8 cellular contexts compared by ENCODE assay signal in genomic region chr2:96174251-96175144, GRCh38. TPM values are rescaled to one million over a fixed set of nuclear protein-coding genes. Genes with fewer than 3 reads are reported as not detected.
DNase-seq lines count a peak whose midpoint lies in the region; ATAC-seq and TF ChIP-seq lines count a peak whose summit lies in the region.

No MANE protein-coding gene starts in this region.

- H3K4me3 ChIP-seq in CD8-positive, alpha-beta memory T cell (ENCODE audit: low read length): no peak overlapping the region
- no peak overlapping the region for H3K4me3 ChIP-seq in Jurkat, Clone E6-1 (ENCODE audit: low read length)
- H3K4me3 ChIP-seq in Panc1 (ENCODE audit: low read depth in 2 of 2, low read length in 2 of 2) (no peak overlapping the region), neural cell (ENCODE audit: low read length) (no peak overlapping the region)

- no peaks in the 10 kb centered on the region for H4K20me1 ChIP-seq in neural cell (ENCODE audit: insufficient read depth)

- no peak overlapping the region for H3K9ac ChIP-seq in neural cell (ENCODE audit: low read length)

- peak; percentile 73 to 88 (median 75) for DNase-seq in CD8-positive, alpha-beta memory T cell
- peak; percentile 66 for DNase-seq in Jurkat, Clone E6-1 (ENCODE audit: low read depth, low spot score)
- DNase-seq in Panc1 (ENCODE audit: low read depth, low spot score) (peak; percentile 45), fibroblast of gingiva (ENCODE audit: low read depth) (peak; percentile 27)
- peak; percentile 86 for DNase-seq in activated T-cell treated with anti-CD3 and anti-CD28 coated beads, Interleukin-2, amount 50 U/mL, for 4 hours

- peaks cover 0 to 1% of the 10 kb centered on the region in 2 donors for H3K27me3 Mint-ChIP-seq in CD8-positive, alpha-beta memory T cell
- peaks cover 1% of the 10 kb centered on the region for H3K27me3 Mint-ChIP-seq in activated T-cell treated with anti-CD3 and anti-CD28 coated beads, Interleukin-2, amount 50 U/mL, for 4 hours (ENCODE audit: low read depth)
- H3K27me3 Mint-ChIP-seq in stimulated activated naive CD8-positive, alpha-beta T cell treated with anti-CD3 and anti-CD28 coated beads, Interleukin-15, Interleukin-2, amounts not matched to agents 100 ng/mL and 50 ng/mL, for 24 hours: no peaks in the 10 kb centered on the region

- peak; percentile 85 for TF ChIP-seq RAD21 in neural cell (conservative IDR thresholded peaks at IDR 0.05)

- peak; percentile 76 for ATAC-seq in GM19467 (IDR thresholded peaks at IDR 0.05; ENCODE audit: unreplicated experiment)
- peak; percentile 95 for ATAC-seq in Panc1
- peak; percentile 96 to 98 for ATAC-seq in activated T-cell treated with anti-CD3 and anti-CD28 coated beads, Interleukin-2, amount 50 U/mL, for 4 hours

- peaks cover 6 to 14% (median 7%) of the 10 kb centered on the region in 3 donors for H3K4me1 Mint-ChIP-seq in CD8-positive, alpha-beta memory T cell
- H3K4me1 Mint-ChIP-seq in activated T-cell treated with anti-CD3 and anti-CD28 coated beads, Interleukin-2, amount 50 U/mL, for 4 hours (ENCODE audit: low read depth): peaks cover 14% of the 10 kb centered on the region
- H3K4me1 Mint-ChIP-seq in stimulated activated naive CD8-positive, alpha-beta T cell treated with anti-CD3 and anti-CD28 coated beads, Interleukin-15, Interleukin-2, amounts not matched to agents 100 ng/mL and 50 ng/mL, for 24 hours (ENCODE audit: low read depth): peaks cover 27% of the 10 kb centered on the region

- POLR2A ChIA-PET in CD8-positive, alpha-beta memory T cell (lab: Charles Lee): interaction anchor here (0.6 to 2.4 kb wide), 8 partner anchors 21 to 182 kb away, joined by 3 to 37 read pairs (median 5); partner anchors contain the start of genes ADRA2B and ASTL
- POLR2A ChIA-PET in Panc1 (lab: Charles Lee): interaction anchor here (0.6 kb wide), 1 partner anchor 115 kb away, joined by 3 read pairs; no protein-coding TSS in a partner anchor

- H3F3A ChIP-seq in neural cell (ENCODE audit: insufficient read depth, low read length, poor library complexity, severe bottlenecking): no peaks in the 10 kb centered on the region

- BruUV-seq in Panc1 (replicated peaks; lab: Mats Ljungman, UMichigan): no TSS peak

- H3K27me3 ChIP-seq in CD8-positive, alpha-beta memory T cell (ENCODE audit: insufficient read depth, low read length, poor library complexity, severe bottlenecking): no peaks in the 10 kb centered on the region
- H3K27me3 ChIP-seq in Panc1 (ENCODE audit: control insufficient read depth, insufficient read depth, low read length) (no peaks in the 10 kb centered on the region), neural cell (ENCODE audit: insufficient read depth, low read depth, low read length) (no peaks in the 10 kb centered on the region)

- in situ Hi-C loops in Panc1 (cut with HindIII; ENCODE audit: low pct_unique_long_range_greater_than_20kb, low sequenced_read_pairs): loop anchor here (25.0 kb wide), 1 partner anchor 88 kb away; the partner anchor contains the start of genes CIAO1 and TMEM127

- no peak overlapping the region for H3K4me2 ChIP-seq in neural cell (ENCODE audit: low read length)

- TF ChIP-seq CTCF in Panc1 (IDR thresholded peaks at IDR 0.05) (peak; percentile 96), neural cell (IDR thresholded peaks at IDR 0.05; ENCODE audit: poor library complexity, severe bottlenecking) (peak; percentile 85)

- peak overlapping the region in 1 of 7 donors; percentile 22 for H3K4me3 Mint-ChIP-seq in CD8-positive, alpha-beta memory T cell
- peak overlapping the region; percentile 67 for H3K4me3 Mint-ChIP-seq in activated T-cell treated with anti-CD3 and anti-CD28 coated beads, Interleukin-2, amount 50 U/mL, for 4 hours
- H3K4me3 Mint-ChIP-seq in stimulated activated naive CD8-positive, alpha-beta T cell treated with anti-CD3 and anti-CD28 coated beads, Interleukin-15, Interleukin-2, amounts not matched to agents 100 ng/mL and 50 ng/mL, for 24 hours: peak overlapping the region; percentile 50

- H3K9me2 ChIP-seq in neural cell (ENCODE audit: insufficient read depth, low read length): no peaks in the 10 kb centered on the region

- no peak overlapping the region for H3K27ac ChIP-seq in CD8-positive, alpha-beta memory T cell (ENCODE audit: low read depth, low read length)
- H3K27ac ChIP-seq in Panc1 (ENCODE audit: low read length) (no peak overlapping the region), neural cell (ENCODE audit: low read length) (no peak overlapping the region)

- no peak overlapping the region for H2AFZ ChIP-seq in neural cell (ENCODE audit: low read depth, low read length)

- H3K9me3 ChIP-seq in CD8-positive, alpha-beta memory T cell (ENCODE audit: low read length): no peaks in the 10 kb centered on the region
- H3K9me3 ChIP-seq in Panc1 (ENCODE audit: control insufficient read depth, insufficient read depth, low read depth, low read length): 0 out of 2 replicates have a peak, but pooled peaks cover 4% of the 10 kb centered on the region
- no peaks in the 10 kb centered on the region for H3K9me3 ChIP-seq in neural cell (ENCODE audit: low read length)

- CTCF ChIA-PET in CD8-positive, alpha-beta memory T cell (lab: Charles Lee): interaction anchor here (0.6 to 8.4 kb wide), 33 partner anchors 8 to 185 kb away, joined by 3 to 385 read pairs (median 5); partner anchors contain the start of genes ADRA2B, ASTL, DUSP2 and STARD7
- CTCF ChIA-PET in Panc1 (lab: Charles Lee): interaction anchor here (0.6 to 2.3 kb wide), 13 partner anchors 12 to 182 kb away, joined by 3 to 55 read pairs (median 5); partner anchors contain the start of genes ADRA2B and ASTL

- peak overlapping the region in 7 of 8 donors; percentile 0 to 96 (median 83) for H3K27ac Mint-ChIP-seq in CD8-positive, alpha-beta memory T cell
- peak overlapping the region; percentile 67 for H3K27ac Mint-ChIP-seq in stimulated activated naive CD8-positive, alpha-beta T cell treated with anti-CD3 and anti-CD28 coated beads, Interleukin-15, Interleukin-2, amounts not matched to agents 100 ng/mL and 50 ng/mL, for 24 hours

- no peak for TF ChIP-seq EP300 in neural cell (conservative IDR thresholded peaks at IDR 0.05; ENCODE audit: poor library complexity, severe bottlenecking)

- no peaks in the 10 kb centered on the region for H3K36me3 Mint-ChIP-seq in CD8-positive, alpha-beta memory T cell
- no peaks in the 10 kb centered on the region for H3K36me3 Mint-ChIP-seq in activated T-cell treated with anti-CD3 and anti-CD28 coated beads, Interleukin-2, amount 50 U/mL, for 4 hours (ENCODE audit: insufficient read depth)
- no peaks in the 10 kb centered on the region for H3K36me3 Mint-ChIP-seq in stimulated activated naive CD8-positive, alpha-beta T cell treated with anti-CD3 and anti-CD28 coated beads, Interleukin-15, Interleukin-2, amounts not matched to agents 100 ng/mL and 50 ng/mL, for 24 hours (ENCODE audit: low read depth)

- intact Hi-C loops in Panc1 (cut with micrococcal nuclease; ENCODE audit: unreplicated experiment): loop anchor here (1.0 kb wide), 1 partner anchor 36 kb away; the partner anchor contains the start of gene ASTL

- no peaks in the 10 kb centered on the region for H3K9me3 Mint-ChIP-seq in CD8-positive, alpha-beta memory T cell
- no peaks in the 10 kb centered on the region for H3K9me3 Mint-ChIP-seq in activated T-cell treated with anti-CD3 and anti-CD28 coated beads, Interleukin-2, amount 50 U/mL, for 4 hours
- no peaks in the 10 kb centered on the region for H3K9me3 Mint-ChIP-seq in stimulated activated naive CD8-positive, alpha-beta T cell treated with anti-CD3 and anti-CD28 coated beads, Interleukin-15, Interleukin-2, amounts not matched to agents 100 ng/mL and 50 ng/mL, for 24 hours

- peaks cover 7% of the 10 kb centered on the region for H3K4me1 ChIP-seq in CD8-positive, alpha-beta memory T cell (ENCODE audit: insufficient read depth, low read length)
- H3K4me1 ChIP-seq in Panc1 (ENCODE audit: control insufficient read depth, insufficient read depth, low read length): no peaks in the 10 kb centered on the region

- H3K36me3 ChIP-seq in CD8-positive, alpha-beta memory T cell (ENCODE audit: insufficient read depth, low read length): no peaks in the 10 kb centered on the region
- no peaks in the 10 kb centered on the region for H3K36me3 ChIP-seq in Panc1 (ENCODE audit: control insufficient read depth, insufficient read depth, low read length)
- no peaks in the 10 kb centered on the region for H3K36me3 ChIP-seq in neural cell (ENCODE audit: insufficient read depth, low read length)

- no peaks in the 10 kb centered on the region for H3K79me2 ChIP-seq in neural cell (replicated peaks; ENCODE audit: insufficient read depth, low read length)

RNA-seq across cellular contexts. Expression of gene DUSP2, which starts 29.3 kb away (rescaled TPM):
- 100 to 1,000 TPM; 214 to 237 TPM for total RNA-seq in CD8-positive, alpha-beta memory T cell
- 518 TPM for polyA plus RNA-seq in CD8-positive, alpha-beta memory T cell
- 31.3 TPM for polyA plus RNA-seq in Jurkat, Clone E6-1 (2012; ENCODE audit: insufficient read depth, insufficient read length)
- 4.9 TPM for total RNA-seq in Panc1 (2021; ENCODE audit: unreplicated experiment)
- 1.9 TPM for polyA plus RNA-seq in Panc1 (2012; ENCODE audit: insufficient read length)
- total RNA-seq in activated T-cell treated with anti-CD3 and anti-CD28 coated beads, Interleukin-2, amount 50 U/mL, for 4 hours: 100 to 1,000 TPM; 365 to 525 (median 419) TPM
- 1.5 and 2.1 TPM in 2 replicates for polyA plus RNA-seq in neural cell
- 1.7 and 2.2 TPM in 2 replicates for polyA minus RNA-seq in neural cell

RNA-seq across cellular contexts. Expression of gene STARD7, which starts 34.1 kb away (rescaled TPM):
- 100 to 1,000 TPM; 255 to 256 TPM for total RNA-seq in CD8-positive, alpha-beta memory T cell
- 147 TPM for polyA plus RNA-seq in CD8-positive, alpha-beta memory T cell
- polyA plus RNA-seq in Jurkat, Clone E6-1 (2012; ENCODE audit: insufficient read depth, insufficient read length): 82.0 TPM
- total RNA-seq in Panc1 (2021; ENCODE audit: unreplicated experiment): 133 TPM
- 66.9 TPM for polyA plus RNA-seq in Panc1 (2012; ENCODE audit: insufficient read length)
- total RNA-seq in activated T-cell treated with anti-CD3 and anti-CD28 coated beads, Interleukin-2, amount 50 U/mL, for 4 hours: 100 to 1,000 TPM; 241 to 281 (median 267) TPM
- 155 and 160 TPM in 2 replicates for polyA plus RNA-seq in neural cell
- polyA minus RNA-seq in neural cell: 146 and 158 TPM in 2 replicates

RNA-seq across cellular contexts. Expression of gene ASTL, which starts 36.2 kb away (rescaled TPM):
- 10 to 100 TPM; 16.2 to 18.0 TPM for total RNA-seq in CD8-positive, alpha-beta memory T cell
- polyA plus RNA-seq in CD8-positive, alpha-beta memory T cell: 0.49 TPM
- polyA plus RNA-seq in Jurkat, Clone E6-1 (2012; ENCODE audit: insufficient read depth, insufficient read length): not detected
- total RNA-seq in Panc1 (2021; ENCODE audit: unreplicated experiment): 0.18 TPM
- polyA plus RNA-seq in Panc1 (2012; ENCODE audit: insufficient read length): not detected
- 1 to 10 TPM; 2.3 to 3.0 (median 2.8) TPM for total RNA-seq in activated T-cell treated with anti-CD3 and anti-CD28 coated beads, Interleukin-2, amount 50 U/mL, for 4 hours
- polyA plus RNA-seq in neural cell: not detected in 2 replicates
- polyA minus RNA-seq in neural cell: not detected in 2 replicates

RNA-seq across cellular contexts. Expression of gene ADRA2B, which starts 58.1 kb away (rescaled TPM):
- total RNA-seq in CD8-positive, alpha-beta memory T cell: under 1 TPM; 0.07 to 0.24 TPM
- not detected for polyA plus RNA-seq in CD8-positive, alpha-beta memory T cell
- not detected for polyA plus RNA-seq in Jurkat, Clone E6-1 (2012; ENCODE audit: insufficient read depth, insufficient read length)
- 0.28 TPM for total RNA-seq in Panc1 (2021; ENCODE audit: unreplicated experiment)
- polyA plus RNA-seq in Panc1 (2012; ENCODE audit: insufficient read length): 0.25 TPM
- under 1 TPM; 0.40 to 0.57 (median 0.40) TPM for total RNA-seq in activated T-cell treated with anti-CD3 and anti-CD28 coated beads, Interleukin-2, amount 50 U/mL, for 4 hours
- polyA plus RNA-seq in neural cell: not detected in 2 replicates
- polyA minus RNA-seq in neural cell: not detected in 2 replicates

Comparison
In these comparisons a context has a peak if more than half of its experiments do, and no peak if none do; other contexts are left out.
1. DNase-seq: peak in every context shown above with its lines; median percentile 86 in activated T-cell treated with anti-CD3 and anti-CD28 coated beads, Interleukin-2, amount 50 U/mL, for 4 hours; 75 in CD8-positive, alpha-beta memory T cell; 66 in Jurkat, Clone E6-1; 45 in Panc1; 27 in fibroblast of gingiva.
2. RNA of gene DUSP2, which starts 29.3 kb away (total RNA-seq): 365 to 525 TPM in activated T-cell treated with anti-CD3 and anti-CD28 coated beads, Interleukin-2, amount 50 U/mL, for 4 hours and 214 to 237 TPM in CD8-positive, alpha-beta memory T cell; 4.9 TPM in Panc1 (single experiment); every median in the first group is over 10 times any median in the second.
3. RNA of gene ASTL, which starts 36.2 kb away (total RNA-seq): 16.2 to 18.0 TPM in CD8-positive, alpha-beta memory T cell; 2.3 to 3.0 TPM in activated T-cell treated with anti-CD3 and anti-CD28 coated beads, Interleukin-2, amount 50 U/mL, for 4 hours and 0.18 TPM in Panc1 (single experiment); every median in the first group is over 4 times any median in the second.
4. Peak in every context shown above with its lines, with median percentiles within 50 percentile points of each other: ATAC-seq.